ENCODE assay signal across 29 cellular contexts in genomic region chr1:118827207-118827606, GRCh38.
"Had no signal": no experiment of that assay in that cellular context is flagged by ENCODE, and none has a peak within 500 bp of the region (broad histone marks: within the 10 kb centered on the region; RNA-seq: fewer than 3 reads in every experiment).

No MANE protein-coding gene starts in this region.

- H3K4me3 ChIP-seq: MG63, PC-9, SJCRH30, SK-N-MC had no signal

- H3K27me3 ChIP-seq: MG63, SJCRH30 had no signal

- H3K4me3 Mint-ChIP-seq: T-cell had no signal

- H3K27ac Mint-ChIP-seq: T-cell had no signal

- DNase-seq: Kasumi-1, MG63, NCI-H1048, NCI-H1092 treated with DMSO at 0.1 percent for 48 hours, NCI-H1105 treated with DMSO at 0.1 percent for 48 hours, NCI-H1436, NCI-H146, NCI-H1694, NCI-H187, NCI-H1930, NCI-H2081, NCI-H2171 treated with DMSO at 0.1 percent for 48 hours, NCI-H2227 treated with DMSO at 0.1 percent for 48 hours, NCI-H345, NCI-H446, NCI-H510A treated with DMSO at 0.1 percent for 48 hours, NCI-H524 treated with DMSO at 0.1 percent for 48 hours, NCI-H526 treated with DMSO at 0.1 percent for 48 hours, NCI-H774, PC-9, SHP77, SIG-M5, T-cell had no signal

- H3K27ac ChIP-seq: PC-9, RWPE1, SJCRH30, SK-N-MC had no signal

- H3K4me1 Mint-ChIP-seq: T-cell had no signal

- ATAC-seq: Panc1, Right ventricle myocardium inferior, SK-N-SH treated with all-trans-retinoic acid at 6 μM for 48 hours, T-cell had no signal

- H3K27me3 Mint-ChIP-seq: T-cell had no signal

- H2AFZ ChIP-seq: PC-9 had no signal

- H3K4me2 ChIP-seq: PC-9 had no signal

- H3K36me3 Mint-ChIP-seq: T-cell had no signal

- H3K36me3 ChIP-seq: MG63, SJCRH30 had no signal
